24 cellular contexts compared by ENCODE assay signal in genomic region chr4:23929248-23929647, GRCh38. TPM values are rescaled to one million over a fixed set of nuclear protein-coding genes. Genes with fewer than 3 reads are reported as not detected.
"Had no signal": no experiment of that assay in that cellular context is flagged by ENCODE, and none has a peak within 500 bp of the region (broad histone marks: within the 10 kb centered on the region; RNA-seq: fewer than 3 reads in every experiment).

No MANE protein-coding gene starts in this region.

- H3K4me3 ChIP-seq: ovary, prostate gland, right lobe of liver, uterus had no signal

- H3K27ac ChIP-seq: brain microvascular endothelial cell, neutrophil, ovary, prostate gland, right lobe of liver, uterus had no signal

- H3K36me3 ChIP-seq: brain microvascular endothelial cell, neutrophil, ovary, prostate gland, right lobe of liver, uterus had no signal

- DNase-seq: activated CD4-positive, alpha-beta T cell treated with anti-CD3 and anti-CD28 coated beads, Interleukin-2, amount 10 ng/mL, durations not matched to agents 7 days and 5 days; activated CD8-positive, alpha-beta memory T cell treated with anti-CD3 and anti-CD28 coated beads, Interleukin-2, amount 10 ng/mL, durations not matched to agents 7 days and 5 days; activated CD8-positive, alpha-beta T cell treated with anti-CD3 and anti-CD28 coated beads for 36 hours; activated gamma-delta T cell; activated naive CD4-positive, alpha-beta T cell treated with anti-CD3 and anti-CD28 coated beads, Interleukin-2, amount 50 U/mL, for 16 hours; activated naive CD8-positive, alpha-beta T cell treated with anti-CD3 and anti-CD28 coated beads, Interleukin-2, amount 50 U/mL, for 24 hours; activated T-cell treated with anti-CD3 and anti-CD28 coated beads for 4 hours; brain microvascular endothelial cell; central memory CD4-positive, alpha-beta T cell; dermis blood vessel endothelial cell; effector memory CD4-positive, alpha-beta T cell; foreskin melanocyte; ovary; right lobe of liver; small intestine; trophoblast cell; uterus had no signal

- FAIRE-seq: keratinocyte, small intestine had no signal

- H3K27me3 ChIP-seq: brain microvascular endothelial cell, neutrophil, ovary, right lobe of liver, uterus had no signal

- H3K4me1 ChIP-seq: prostate gland, uterus had no signal

- ATAC-seq: activated CD4-positive, CD25-positive, alpha-beta regulatory T cell treated with anti-CD3 and anti-CD28 coated beads, Interleukin-2, amount 50 U/mL, for 24 hours; activated CD8-positive, alpha-beta memory T cell treated with anti-CD3 and anti-CD28 coated beads, Interleukin-2, amount 10 ng/mL, durations not matched to agents 7 days and 5 days; activated CD8-positive, alpha-beta T cell treated with anti-CD3 and anti-CD28 coated beads for 36 hours; activated naive CD8-positive, alpha-beta T cell treated with anti-CD3 and anti-CD28 coated beads, Interleukin-2, amount 50 U/mL, for 24 hours; left lobe of liver; right lobe of liver; stimulated activated memory B cell treated with anti-CD40 and anti-IgM and Interleukin-4, amounts not matched to agents 10 μg/mL and 1 μg/mL and 100 μg/mL, for 72 hours had no signal

- H3K9me3 ChIP-seq: neutrophil, ovary, prostate gland, right lobe of liver, uterus had no signal

RNA-seq across cellular contexts. Expression of gene PPARGC1A, which starts 39.4 kb away (rescaled TPM):
- total RNA-seq: activated CD4-positive, alpha-beta T cell treated with anti-CD3 and anti-CD28 coated beads, Interleukin-2, amount 10 ng/mL, durations not matched to agents 7 days and 5 days; activated CD8-positive, alpha-beta memory T cell treated with anti-CD3 and anti-CD28 coated beads, Interleukin-2, amount 10 ng/mL, durations not matched to agents 7 days and 5 days; activated CD8-positive, alpha-beta T cell treated with anti-CD3 and anti-CD28 coated beads for 36 hours; T-helper 2 cell treated with Interferon-gamma antibody and Interleukin-4, amounts not matched to agents 100 ng/mL and 5 ng/mL, for 36 hours had no signal
